ENCODE assay signal across 8 cellular contexts in the genomic region with DNA sequence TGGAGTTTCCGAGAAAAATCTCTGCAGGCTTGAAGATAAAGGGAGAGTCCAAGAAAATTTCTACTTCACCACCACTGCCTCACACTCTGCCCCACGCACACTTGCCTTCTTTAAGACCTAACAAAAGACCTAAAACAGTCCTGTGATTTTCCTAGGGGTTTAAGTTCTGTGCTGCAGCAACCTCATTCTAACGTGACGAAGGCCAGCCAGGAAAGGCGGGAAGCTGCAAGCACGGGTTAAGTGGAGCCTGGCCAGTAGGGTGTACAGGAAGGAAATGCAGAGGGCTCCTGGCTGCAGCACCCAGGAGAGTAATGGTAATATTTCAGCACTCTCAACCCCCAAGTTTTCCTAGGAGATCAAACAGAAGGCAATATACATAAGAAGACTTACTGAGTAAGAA. TPM values are rescaled to one million over a fixed set of nuclear protein-coding genes. Genes with fewer than 3 reads are reported as not detected.
DNase-seq lines count a peak whose midpoint lies in the region; ATAC-seq, FAIRE-seq and TF ChIP-seq lines count a peak whose summit lies in the region.

No MANE protein-coding gene starts in this region.

- H3K27me3 Mint-ChIP-seq in WTC11 (ENCODE audit: low read depth) = peaks cover 8% of the 10 kb centered on the region
- peaks cover 6% of the 10 kb centered on the region for H3K27me3 Mint-ChIP-seq in glutamatergic neuron (ENCODE audit: unreplicated experiment)

- TF ChIP-seq CTCF in WTC11 (IDR thresholded peaks at IDR 0.05) = no peak
- no peak for TF ChIP-seq CTCF in glutamatergic neuron (IDR thresholded peaks at IDR 0.05; ENCODE audit: partially characterized antibody, unreplicated experiment)
- TF ChIP-seq CTCF in pancreas (IDR thresholded peaks at IDR 0.05) = no peak

- CTCF ChIA-PET in WTC11 (lab: Charles Lee) = interaction anchor here (1.0 to 1.4 kb wide), 3 partner anchors 20 to 29 kb away, joined by 3 to 8 read pairs (median 3); no protein-coding TSS in a partner anchor

- H3K4me1 Mint-ChIP-seq in WTC11 (peaks cover 35% of the 10 kb centered on the region), glutamatergic neuron (ENCODE audit: low read depth, unreplicated experiment) (peaks cover 2% of the 10 kb centered on the region)

- peaks cover 0 to 23% (median 10%) of the 10 kb centered on the region in 3 donors for H3K4me1 ChIP-seq in pancreas

- POLR2A ChIA-PET in WTC11 (lab: Charles Lee) = no interaction called here

- WGBS in pancreas, 2 donors = 17 to 20% methylated on average over 6 of the region's 6 CpGs

- no peaks in the 10 kb centered on the region for H3K9me3 ChIP-seq in pancreas

- peak overlapping the region in 2 of 4 donors; percentile 8 to 29 for H3K4me3 ChIP-seq in pancreas

- intact Hi-C loops in pancreas (cut with DNase I) = no loop called here

- H3K36me3 Mint-ChIP-seq in WTC11 (peaks cover 5% of the 10 kb centered on the region), glutamatergic neuron (ENCODE audit: unreplicated experiment) (peaks cover 6% of the 10 kb centered on the region)

- DNase-seq in ELF-1 (ENCODE audit: low read depth, low spot score) (peak; percentile 33), WTC11 (ENCODE audit: low spot score) (peak; percentile 17), glutamatergic neuron (no peak), pancreas (peak in 2 of 6 donors; percentile 25 to 34), NOMO-1 (lab: John Stamatoyannopoulos, UW; ENCODE audit: unreplicated experiment in 2 of 2) (no peak), H4 (ENCODE audit: low spot score) (no peak), NCI-H2081 treated with DMSO at 0.1 percent for 48 hours (lab: John Stamatoyannopoulos, UW) (no peak), kidney glomerular epithelial cell (lab: John Stamatoyannopoulos, UW) (no peak)

- no peak for ATAC-seq in WTC11
- ATAC-seq in pancreas = peak in 3 of 4 donors; percentile 7 to 32 (median 28)

- H3K9me3 Mint-ChIP-seq in WTC11 (peaks cover 11% of the 10 kb centered on the region), glutamatergic neuron (ENCODE audit: unreplicated experiment) (peaks cover 6% of the 10 kb centered on the region)

- no peaks in the 10 kb centered on the region for H3K27me3 ChIP-seq in pancreas

- peak overlapping the region; percentile 7 to 82 (median 60) for H3K27ac ChIP-seq in pancreas

- peak overlapping the region; percentile 64 for H3K27ac Mint-ChIP-seq in WTC11
- no peak overlapping the region for H3K27ac Mint-ChIP-seq in glutamatergic neuron (ENCODE audit: unreplicated experiment)

- FAIRE-seq in pancreas (lab: Jason Lieb, UNC) = no peak

- H3K4me3 Mint-ChIP-seq in WTC11 = peak overlapping the region; percentile 96
- peak overlapping the region; percentile 94 for H3K4me3 Mint-ChIP-seq in glutamatergic neuron (ENCODE audit: unreplicated experiment)

- H3K36me3 ChIP-seq in pancreas = no peaks in the 10 kb centered on the region

TF ChIP-seq in WTC11, 78 proteins besides CTCF, POLR2A, EP300 and RAD21:
- TF ChIP-seq, protein P1, sequence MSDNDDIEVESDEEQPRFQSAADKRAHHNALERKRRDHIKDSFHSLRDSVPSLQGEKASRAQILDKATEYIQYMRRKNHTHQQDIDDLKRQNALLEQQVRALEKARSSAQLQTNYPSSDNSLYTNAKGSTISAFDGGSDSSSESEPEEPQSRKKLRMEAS (CRISPR knock-in tag; IDR thresholded peaks at IDR 0.05) = peak; percentile 25; the same call in 1 of the 2 replicates
- no peak for TF ChIP-seq PREB (CRISPR knock-in tag; IDR thresholded peaks at IDR 0.05; ENCODE audit: borderline replicate concordance)

RNA-seq across cellular contexts. Expression of gene SPATA6, which starts 1.5 kb away (rescaled TPM):
- 16.0 to 17.7 TPM (median 17.1 TPM) in 3 replicates for total RNA-seq in WTC11 (2021)
- 11.3 TPM for total RNA-seq in glutamatergic neuron (ENCODE audit: unreplicated experiment)
- total RNA-seq in pancreas = 10 to 100 TPM in 3 of 6 donors, 1 to 10 TPM in 3; 7.5 to 13.6 (median 9.5) TPM
- 1 to 10 TPM; 2.1 to 4.9 TPM for polyA plus RNA-seq in pancreas
- 4.0 and 5.4 TPM in 2 replicates for total RNA-seq in H4 (2014; rRNA removed; shearing (Covaris generic))

Comparison
In these comparisons a context has a peak if more than half of its experiments do, and no peak if none do; other contexts are left out.
1. DNase-seq: peak in ELF-1 (single experiment) and WTC11 (single experiment); none in glutamatergic neuron (single experiment), NOMO-1 (0 of 2), H4 (single experiment), NCI-H2081 treated with DMSO at 0.1 percent for 48 hours (single experiment) and kidney glomerular epithelial cell (single experiment).